Comparison of ENCODE assay signal across 19 cellular contexts in the genomic region with DNA sequence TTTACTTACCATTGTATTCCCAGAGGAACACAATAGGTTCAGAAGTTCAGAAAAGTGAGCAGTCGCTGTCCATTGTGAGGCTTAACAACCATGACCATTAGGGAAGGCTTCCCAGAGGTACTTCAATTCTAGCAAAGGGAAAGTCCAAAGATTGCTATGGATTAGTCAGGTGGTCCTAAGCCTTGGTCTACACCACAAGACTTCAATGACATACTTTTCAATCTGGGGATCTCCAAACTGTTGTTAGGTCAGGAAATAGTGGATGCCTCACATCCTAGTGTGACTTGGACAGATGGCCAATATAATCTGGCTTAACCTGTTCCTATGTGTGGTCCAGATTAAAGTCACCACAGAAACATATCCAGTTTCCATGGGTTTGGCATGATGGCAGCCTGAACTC.
DNase-seq lines count a peak whose midpoint lies in the region; TF ChIP-seq lines count a peak whose summit lies in the region.
"Had no signal": no experiment of that assay in that cellular context is flagged by ENCODE, and none has a peak within 500 bp of the region (broad histone marks: within the 10 kb centered on the region; RNA-seq: fewer than 3 reads in every experiment).

No MANE protein-coding gene starts in this region.

- no peaks in the 10 kb centered on the region for H4K20me1 ChIP-seq in BLaER1 treated with 17β-estradiol and CSF1 and Interleukin-3, amounts not matched to agents 10 nM and 100 nM

- no peak overlapping the region for H3K9ac ChIP-seq in BLaER1 treated with 17β-estradiol and CSF1 and Interleukin-3, amounts not matched to agents 10 nM and 100 nM
- H3K9ac ChIP-seq in adipocyte (ENCODE audit: low read length) (no peak overlapping the region), mesendoderm (ENCODE audit: low read length) (no peak overlapping the region)
- H3K9ac ChIP-seq: GM23248 had no signal

- TF ChIP-seq CTCF in brain microvascular endothelial cell (IDR thresholded peaks at IDR 0.05; ENCODE audit: low read depth, low read length, missing control alignments) = no peak

- no peak overlapping the region for H4K8ac ChIP-seq in mesendoderm (ENCODE audit: low read depth, low read length)

- H3K18ac ChIP-seq in mesendoderm (ENCODE audit: low read length) = peak overlapping the region; percentile 39

- H2BK120ac ChIP-seq in mesendoderm (ENCODE audit: low read depth, low read length) = no peak overlapping the region

- H2BK5ac ChIP-seq in mesendoderm (ENCODE audit: low read length) = no peak overlapping the region

- H3K27me3 ChIP-seq in BLaER1 treated with 17β-estradiol and CSF1 and Interleukin-3, amounts not matched to agents 10 nM and 100 nM = no peaks in the 10 kb centered on the region
- H3K27me3 ChIP-seq in adipocyte (replicated peaks; ENCODE audit: control insufficient read depth, insufficient read depth, low read length) (no peaks in the 10 kb centered on the region), mesendoderm (ENCODE audit: insufficient read depth, low read length, poor library complexity) (no peaks in the 10 kb centered on the region), brain microvascular endothelial cell (replicated peaks) (no peaks in the 10 kb centered on the region)
- H3K27me3 ChIP-seq: MG63 had no signal

- H3K4me3 ChIP-seq in BLaER1 treated with 17β-estradiol and CSF1 and Interleukin-3, amounts not matched to agents 10 nM and 100 nM = no peak overlapping the region
- H3K4me3 ChIP-seq in adipocyte (ENCODE audit: low read length) = no peak overlapping the region
- H3K4me3 ChIP-seq in mesendoderm (ENCODE audit: low read length) = no peak overlapping the region
- H3K4me3 ChIP-seq in brain microvascular endothelial cell (ENCODE audit: low read depth, low read length) = no peak overlapping the region
- H3K4me3 ChIP-seq: MG63 had no signal

- H3K4ac ChIP-seq in mesendoderm (ENCODE audit: low read depth, low read length) = no peak overlapping the region

- H3K4me1 ChIP-seq in BLaER1 treated with 17β-estradiol and CSF1 and Interleukin-3, amounts not matched to agents 10 nM and 100 nM = peaks cover 13 to 42% (median 18%) of the 10 kb centered on the region in 10 experiments
- H3K4me1 ChIP-seq in adipocyte (ENCODE audit: control insufficient read depth, insufficient read depth, low read length) (peaks cover 14% of the 10 kb centered on the region), mesendoderm (ENCODE audit: control insufficient read depth, low read depth, low read length) (no peaks in the 10 kb centered on the region)

- no peaks in the 10 kb centered on the region for H3K79me2 ChIP-seq in mesendoderm (ENCODE audit: control insufficient read depth, insufficient read depth, low read length)

- no peak overlapping the region for H3K56ac ChIP-seq in mesendoderm (ENCODE audit: low read length)

- no peak overlapping the region for H4K5ac ChIP-seq in mesendoderm (ENCODE audit: low read length)

- H2BK15ac ChIP-seq in mesendoderm (replicated peaks; ENCODE audit: low read depth) = no peak overlapping the region

- no peak overlapping the region for H3K23ac ChIP-seq in mesendoderm (ENCODE audit: low read length)

- H3K27ac ChIP-seq in BLaER1 treated with 17β-estradiol and CSF1 and Interleukin-3, amounts not matched to agents 10 nM and 100 nM = peak overlapping the region in 8 of 11 experiments; percentile 23 to 81 (median 66); a peak in 11 of 22 replicates
- H3K27ac ChIP-seq in mesendoderm (ENCODE audit: low read depth, low read length) = no peak overlapping the region
- no peak overlapping the region for H3K27ac ChIP-seq in brain microvascular endothelial cell
- H3K27ac ChIP-seq: RWPE1 had no signal

- in situ Hi-C loops in brain microvascular endothelial cell (cut with HindIII; ENCODE audit: low pct_ligation_motif_present, low sequenced_read_pairs) = no loop called here

- no peaks in the 10 kb centered on the region for H3K36me3 ChIP-seq in BLaER1 treated with 17β-estradiol and CSF1 and Interleukin-3, amounts not matched to agents 10 nM and 100 nM
- H3K36me3 ChIP-seq in adipocyte (ENCODE audit: control insufficient read depth, insufficient read depth, low read length, severe bottlenecking) = no peaks in the 10 kb centered on the region
- no peaks in the 10 kb centered on the region for H3K36me3 ChIP-seq in mesendoderm (ENCODE audit: control insufficient read depth, insufficient read depth, low read length)
- H3K36me3 ChIP-seq in brain microvascular endothelial cell (replicated peaks) = no peaks in the 10 kb centered on the region
- H3K36me3 ChIP-seq: MG63 had no signal

- H3K4me2 ChIP-seq in BLaER1 treated with 17β-estradiol and CSF1 and Interleukin-3, amounts not matched to agents 10 nM and 100 nM = peak overlapping the region in 4 of 11 experiments; percentile 50 to 75 (median 66); a peak in 4 of 22 replicates
- no peak overlapping the region for H3K4me2 ChIP-seq in mesendoderm (ENCODE audit: low read length)

- no peak overlapping the region for H2AK5ac ChIP-seq in mesendoderm (ENCODE audit: low read length)

- no peaks in the 10 kb centered on the region for H3K9me3 ChIP-seq in BLaER1 treated with 17β-estradiol and CSF1 and Interleukin-3, amounts not matched to agents 10 nM and 100 nM (replicated peaks in 1 of 11)
- no peaks in the 10 kb centered on the region for H3K9me3 ChIP-seq in adipocyte (ENCODE audit: control insufficient read depth, low read length)
- H3K9me3 ChIP-seq: MG63 had no signal

- no peaks in the 10 kb centered on the region for H3K79me1 ChIP-seq in mesendoderm (ENCODE audit: low read length)

- DNase-seq in HT1080 (ENCODE audit: low read depth) (peak; percentile 6), adipocyte (ENCODE audit: low read depth) (peak; percentile 7), mesendoderm (no peak), anterior cingulate cortex (lab: John Stamatoyannopoulos, UW) (no peak), pons (ENCODE audit: low spot score) (no peak), brain microvascular endothelial cell (no peak)
- DNase-seq: EL, GM23248, HCEC 1CT, Kasumi-1, MG63, NCI-H1048, NCI-H1436, NCI-H187 treated with DMSO at 0.1 percent for 48 hours, NCI-H2107, NCI-H446 treated with DMSO at 0.1 percent for 48 hours, NCI-H526 treated with DMSO at 0.1 percent for 48 hours had no signal

- WGBS in mesendoderm (ENCODE audit: extremely low coverage, insufficient coverage, low lambda C conversion rate) = no CpG with 5 or more reads among the region's 1 CpG

Comparison
In these comparisons a context has a peak if more than half of its experiments do, and no peak if none do; other contexts are left out.
1. H3K27ac ChIP-seq: peak in BLaER1 treated with 17β-estradiol and CSF1 and Interleukin-3, amounts not matched to agents 10 nM and 100 nM (8 of 11); none in mesendoderm (single experiment) and brain microvascular endothelial cell (single experiment).
2. DNase-seq: peak in HT1080 (single experiment) and adipocyte (single experiment); none in mesendoderm (single experiment), anterior cingulate cortex (0 of 58), pons (single experiment) and brain microvascular endothelial cell (single experiment).